Comparison of ENCODE assay signal across 1 cellular context in the genomic region with DNA sequence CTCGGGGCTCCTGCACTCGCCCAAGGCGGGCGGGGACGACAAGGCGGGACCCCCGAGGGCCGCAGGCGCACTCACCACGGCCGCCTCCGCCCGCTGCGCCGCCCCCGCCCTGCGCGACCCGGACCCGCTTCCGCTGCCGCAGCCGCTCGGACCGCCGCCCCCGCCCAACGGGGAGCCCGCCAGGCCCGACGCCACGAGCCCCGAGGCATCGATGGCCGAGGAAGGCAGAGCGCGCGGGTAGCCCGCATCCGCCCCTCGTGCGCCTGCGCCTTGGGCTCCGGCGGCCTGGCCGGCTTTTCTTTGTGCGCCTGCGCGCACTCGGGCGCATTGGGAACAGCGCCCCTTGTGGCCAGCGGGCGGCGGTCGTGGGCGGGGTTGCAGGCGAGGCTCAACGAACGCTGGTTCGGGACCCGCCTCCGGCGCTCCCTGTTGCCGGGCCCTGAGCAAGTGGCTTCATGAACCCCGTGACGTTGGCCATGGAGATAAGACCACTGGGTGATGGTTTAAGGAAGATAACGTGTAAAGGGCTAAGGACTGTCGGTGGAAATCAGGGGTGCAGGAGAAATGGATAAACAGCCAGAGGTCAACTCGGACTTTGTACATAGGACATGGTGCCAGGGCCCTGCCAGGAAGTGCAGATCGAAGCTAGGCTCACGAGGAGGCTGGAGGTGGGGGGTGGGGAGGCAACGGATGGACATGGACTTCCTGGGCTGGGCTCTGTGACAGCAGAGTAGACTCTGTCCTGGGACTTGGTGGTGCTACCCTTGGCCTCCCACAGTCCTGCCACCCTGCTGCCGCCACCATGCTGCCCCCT.
TF ChIP-seq lines count a peak whose summit lies in the region.

A gene (plus strand): TSS at position 725 of the 814 bp plus-strand sequence. CDS start 78 bp downstream, at position 803.
A gene with protein sequence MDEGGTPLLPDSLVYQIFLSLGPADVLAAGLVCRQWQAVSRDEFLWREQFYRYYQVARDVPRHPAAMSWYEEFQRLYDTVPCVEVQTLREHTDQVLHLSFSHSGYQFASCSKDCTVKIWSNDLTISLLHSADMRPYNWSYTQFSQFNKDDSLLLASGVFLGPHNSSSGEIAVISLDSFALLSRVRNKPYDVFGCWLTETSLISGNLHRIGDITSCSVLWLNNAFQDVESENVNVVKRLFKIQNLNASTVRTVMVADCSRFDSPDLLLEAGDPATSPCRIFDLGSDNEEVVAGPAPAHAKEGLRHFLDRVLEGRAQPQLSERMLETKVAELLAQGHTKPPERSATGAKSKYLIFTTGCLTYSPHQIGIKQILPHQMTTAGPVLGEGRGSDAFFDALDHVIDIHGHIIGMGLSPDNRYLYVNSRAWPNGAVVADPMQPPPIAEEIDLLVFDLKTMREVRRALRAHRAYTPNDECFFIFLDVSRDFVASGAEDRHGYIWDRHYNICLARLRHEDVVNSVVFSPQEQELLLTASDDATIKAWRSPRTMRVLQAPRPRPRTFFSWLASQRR (minus strand): TSS at position 220 of the 814 bp plus-strand sequence. CDS start 655 bp downstream, outside the sequence.

TF ChIP-seq in HepG2, 621 proteins besides CTCF, POLR2A, EP300 and RAD21 (continued from another document and continues in another):
- TF ChIP-seq, protein P1, sequence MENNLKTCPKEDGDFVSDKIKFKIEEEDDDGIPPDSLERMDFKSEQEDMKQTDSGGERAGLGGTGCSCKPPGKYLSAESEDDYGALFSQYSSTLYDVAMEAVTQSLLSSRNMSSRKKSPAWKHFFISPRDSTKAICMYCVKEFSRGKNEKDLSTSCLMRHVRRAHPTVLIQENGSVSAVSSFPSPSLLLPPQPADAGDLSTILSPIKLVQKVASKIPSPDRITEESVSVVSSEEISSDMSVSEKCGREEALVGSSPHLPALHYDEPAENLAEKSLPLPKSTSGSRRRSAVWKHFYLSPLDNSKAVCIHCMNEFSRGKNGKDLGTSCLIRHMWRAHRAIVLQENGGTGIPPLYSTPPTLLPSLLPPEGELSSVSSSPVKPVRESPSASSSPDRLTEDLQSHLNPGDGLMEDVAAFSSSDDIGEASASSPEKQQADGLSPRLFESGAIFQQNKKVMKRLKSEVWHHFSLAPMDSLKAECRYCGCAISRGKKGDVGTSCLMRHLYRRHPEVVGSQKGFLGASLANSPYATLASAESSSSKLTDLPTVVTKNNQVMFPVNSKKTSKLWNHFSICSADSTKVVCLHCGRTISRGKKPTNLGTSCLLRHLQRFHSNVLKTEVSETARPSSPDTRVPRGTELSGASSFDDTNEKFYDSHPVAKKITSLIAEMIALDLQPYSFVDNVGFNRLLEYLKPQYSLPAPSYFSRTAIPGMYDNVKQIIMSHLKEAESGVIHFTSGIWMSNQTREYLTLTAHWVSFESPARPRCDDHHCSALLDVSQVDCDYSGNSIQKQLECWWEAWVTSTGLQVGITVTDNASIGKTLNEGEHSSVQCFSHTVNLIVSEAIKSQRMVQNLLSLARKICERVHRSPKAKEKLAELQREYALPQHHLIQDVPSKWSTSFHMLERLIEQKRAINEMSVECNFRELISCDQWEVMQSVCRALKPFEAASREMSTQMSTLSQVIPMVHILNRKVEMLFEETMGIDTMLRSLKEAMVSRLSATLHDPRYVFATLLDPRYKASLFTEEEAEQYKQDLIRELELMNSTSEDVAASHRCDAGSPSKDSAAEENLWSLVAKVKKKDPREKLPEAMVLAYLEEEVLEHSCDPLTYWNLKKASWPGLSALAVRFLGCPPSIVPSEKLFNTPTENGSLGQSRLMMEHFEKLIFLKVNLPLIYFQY (CRISPR knock-in tag; IDR thresholded peaks at IDR 0.05; ENCODE audit: borderline replicate concordance): peak; percentile 59; the same call in 1 of the 2 replicates
- TF ChIP-seq HCFC1 (IDR thresholded peaks at IDR 0.05; ENCODE audit: low read depth, low read length) (peak; percentile 56), NFYB (CRISPR knock-in tag; IDR thresholded peaks at IDR 0.05) (no peak), NR2F1 (CRISPR knock-in tag; IDR thresholded peaks at IDR 0.05) (peak in 1 of 2 experiments; percentile 87; a peak in 2 of 4 replicates), FOXC1 (CRISPR knock-in tag; IDR thresholded peaks at IDR 0.05; ENCODE audit: borderline replicate concordance) (peak; percentile 67; the same call in 1 of the 2 replicates), HNF4G (IDR thresholded peaks at IDR 0.05; ENCODE audit: borderline replicate concordance, low read depth, low read length) (peak; percentile 69; the same call in 1 of the 2 replicates), HNF4G (CRISPR knock-in tag; IDR thresholded peaks at IDR 0.05; ENCODE audit: borderline replicate concordance, low read depth) (no peak), KMT2A (CRISPR knock-in tag; IDR thresholded peaks at IDR 0.05) (peak; percentile 70), ZBTB20 (CRISPR knock-in tag; IDR thresholded peaks at IDR 0.05; ENCODE audit: borderline replicate concordance, low read depth) (no peak), FOXK2 (IDR thresholded peaks at IDR 0.05) (peak; percentile 57; the same call in 1 of the 2 replicates), GATAD2A (CRISPR knock-in tag; IDR thresholded peaks at IDR 0.05) (peak; percentile 49; the same call in 1 of the 2 replicates), KDM1A (CRISPR knock-in tag; IDR thresholded peaks at IDR 0.05) (peak; percentile 36; the same call in 1 of the 2 replicates), ZNF24 (IDR thresholded peaks at IDR 0.05) (no peak), ZNF615 (CRISPR knock-in tag; IDR thresholded peaks at IDR 0.05; ENCODE audit: borderline replicate concordance) (no peak), YY1 (IDR thresholded peaks at IDR 0.05; ENCODE audit: insufficient read depth, insufficient replicate concordance, low read depth, low read length) (peak; percentile 87), NFKBIZ (CRISPR knock-in tag; IDR thresholded peaks at IDR 0.05) (0 out of 2 replicates have a peak, but pooled peaks have one; percentile 47), EHMT2 (IDR thresholded peaks at IDR 0.05; ENCODE audit: borderline replicate concordance, low read depth, low read length) (peak; percentile 43; the same call in 1 of the 2 replicates), AGO1 (IDR thresholded peaks at IDR 0.05; ENCODE audit: low read depth, low read length, poor library complexity, severe bottlenecking) (peak; percentile 79), TARDBP (CRISPR knock-in tag; IDR thresholded peaks at IDR 0.05) (peak; percentile 16; the same call in 1 of the 2 replicates)
- TF ChIP-seq, protein P2, sequence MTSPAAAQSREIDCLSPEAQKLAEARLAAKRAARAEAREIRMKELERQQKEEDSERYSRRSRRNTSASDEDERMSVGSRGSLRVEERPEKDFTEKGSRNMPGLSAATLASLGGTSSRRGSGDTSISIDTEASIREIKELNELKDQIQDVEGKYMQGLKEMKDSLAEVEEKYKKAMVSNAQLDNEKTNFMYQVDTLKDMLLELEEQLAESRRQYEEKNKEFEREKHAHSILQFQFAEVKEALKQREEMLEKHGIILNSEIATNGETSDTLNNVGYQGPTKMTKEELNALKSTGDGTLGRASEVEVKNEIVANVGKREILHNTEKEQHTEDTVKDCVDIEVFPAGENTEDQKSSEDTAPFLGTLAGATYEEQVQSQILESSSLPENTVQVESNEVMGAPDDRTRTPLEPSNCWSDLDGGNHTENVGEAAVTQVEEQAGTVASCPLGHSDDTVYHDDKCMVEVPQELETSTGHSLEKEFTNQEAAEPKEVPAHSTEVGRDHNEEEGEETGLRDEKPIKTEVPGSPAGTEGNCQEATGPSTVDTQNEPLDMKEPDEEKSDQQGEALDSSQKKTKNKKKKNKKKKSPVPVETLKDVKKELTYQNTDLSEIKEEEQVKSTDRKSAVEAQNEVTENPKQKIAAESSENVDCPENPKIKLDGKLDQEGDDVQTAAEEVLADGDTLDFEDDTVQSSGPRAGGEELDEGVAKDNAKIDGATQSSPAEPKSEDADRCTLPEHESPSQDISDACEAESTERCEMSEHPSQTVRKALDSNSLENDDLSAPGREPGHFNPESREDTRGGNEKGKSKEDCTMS (CRISPR knock-in tag; conservative IDR thresholded peaks at IDR 0.05): no peak
- TF ChIP-seq, protein P3, sequence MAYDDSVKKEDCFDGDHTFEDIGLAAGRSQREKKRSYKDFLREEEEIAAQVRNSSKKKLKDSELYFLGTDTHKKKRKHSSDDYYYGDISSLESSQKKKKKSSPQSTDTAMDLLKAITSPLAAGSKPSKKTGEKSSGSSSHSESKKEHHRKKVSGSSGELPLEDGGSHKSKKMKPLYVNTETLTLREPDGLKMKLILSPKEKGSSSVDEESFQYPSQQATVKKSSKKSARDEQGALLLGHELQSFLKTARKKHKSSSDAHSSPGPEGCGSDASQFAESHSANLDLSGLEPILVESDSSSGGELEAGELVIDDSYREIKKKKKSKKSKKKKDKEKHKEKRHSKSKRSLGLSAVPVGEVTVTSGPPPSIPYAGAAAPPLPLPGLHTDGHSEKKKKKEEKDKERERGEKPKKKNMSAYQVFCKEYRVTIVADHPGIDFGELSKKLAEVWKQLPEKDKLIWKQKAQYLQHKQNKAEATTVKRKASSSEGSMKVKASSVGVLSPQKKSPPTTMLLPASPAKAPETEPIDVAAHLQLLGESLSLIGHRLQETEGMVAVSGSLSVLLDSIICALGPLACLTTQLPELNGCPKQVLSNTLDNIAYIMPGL (CRISPR knock-in tag; IDR thresholded peaks at IDR 0.05; ENCODE audit: borderline replicate concordance in 1 of 2, low read depth in 1 of 2): peak in 1 of 2 experiments; percentile 87; a peak in 3 of 4 replicates
- TF ChIP-seq, protein P4, sequence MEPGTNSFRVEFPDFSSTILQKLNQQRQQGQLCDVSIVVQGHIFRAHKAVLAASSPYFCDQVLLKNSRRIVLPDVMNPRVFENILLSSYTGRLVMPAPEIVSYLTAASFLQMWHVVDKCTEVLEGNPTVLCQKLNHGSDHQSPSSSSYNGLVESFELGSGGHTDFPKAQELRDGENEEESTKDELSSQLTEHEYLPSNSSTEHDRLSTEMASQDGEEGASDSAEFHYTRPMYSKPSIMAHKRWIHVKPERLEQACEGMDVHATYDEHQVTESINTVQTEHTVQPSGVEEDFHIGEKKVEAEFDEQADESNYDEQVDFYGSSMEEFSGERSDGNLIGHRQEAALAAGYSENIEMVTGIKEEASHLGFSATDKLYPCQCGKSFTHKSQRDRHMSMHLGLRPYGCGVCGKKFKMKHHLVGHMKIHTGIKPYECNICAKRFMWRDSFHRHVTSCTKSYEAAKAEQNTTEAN (CRISPR knock-in tag; conservative IDR thresholded peaks at IDR 0.05): no peak
- TF ChIP-seq, protein P5, sequence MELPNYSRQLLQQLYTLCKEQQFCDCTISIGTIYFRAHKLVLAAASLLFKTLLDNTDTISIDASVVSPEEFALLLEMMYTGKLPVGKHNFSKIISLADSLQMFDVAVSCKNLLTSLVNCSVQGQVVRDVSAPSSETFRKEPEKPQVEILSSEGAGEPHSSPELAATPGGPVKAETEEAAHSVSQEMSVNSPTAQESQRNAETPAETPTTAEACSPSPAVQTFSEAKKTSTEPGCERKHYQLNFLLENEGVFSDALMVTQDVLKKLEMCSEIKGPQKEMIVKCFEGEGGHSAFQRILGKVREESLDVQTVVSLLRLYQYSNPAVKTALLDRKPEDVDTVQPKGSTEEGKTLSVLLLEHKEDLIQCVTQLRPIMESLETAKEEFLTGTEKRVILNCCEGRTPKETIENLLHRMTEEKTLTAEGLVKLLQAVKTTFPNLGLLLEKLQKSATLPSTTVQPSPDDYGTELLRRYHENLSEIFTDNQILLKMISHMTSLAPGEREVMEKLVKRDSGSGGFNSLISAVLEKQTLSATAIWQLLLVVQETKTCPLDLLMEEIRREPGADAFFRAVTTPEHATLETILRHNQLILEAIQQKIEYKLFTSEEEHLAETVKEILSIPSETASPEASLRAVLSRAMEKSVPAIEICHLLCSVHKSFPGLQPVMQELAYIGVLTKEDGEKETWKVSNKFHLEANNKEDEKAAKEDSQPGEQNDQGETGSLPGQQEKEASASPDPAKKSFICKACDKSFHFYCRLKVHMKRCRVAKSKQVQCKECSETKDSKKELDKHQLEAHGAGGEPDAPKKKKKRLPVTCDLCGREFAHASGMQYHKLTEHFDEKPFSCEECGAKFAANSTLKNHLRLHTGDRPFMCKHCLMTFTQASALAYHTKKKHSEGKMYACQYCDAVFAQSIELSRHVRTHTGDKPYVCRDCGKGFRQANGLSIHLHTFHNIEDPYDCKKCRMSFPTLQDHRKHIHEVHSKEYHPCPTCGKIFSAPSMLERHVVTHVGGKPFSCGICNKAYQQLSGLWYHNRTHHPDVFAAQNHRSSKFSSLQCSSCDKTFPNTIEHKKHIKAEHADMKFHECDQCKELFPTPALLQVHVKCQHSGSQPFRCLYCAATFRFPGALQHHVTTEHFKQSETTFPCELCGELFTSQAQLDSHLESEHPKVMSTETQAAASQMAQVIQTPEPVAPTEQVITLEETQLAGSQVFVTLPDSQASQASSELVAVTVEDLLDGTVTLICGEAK (IDR thresholded peaks at IDR 0.05): no peak
- TF ChIP-seq, protein P5 (CRISPR knock-in tag; IDR thresholded peaks at IDR 0.05): peak; percentile 72; the same call in 1 of the 2 replicates
- TF ChIP-seq, protein P6, sequence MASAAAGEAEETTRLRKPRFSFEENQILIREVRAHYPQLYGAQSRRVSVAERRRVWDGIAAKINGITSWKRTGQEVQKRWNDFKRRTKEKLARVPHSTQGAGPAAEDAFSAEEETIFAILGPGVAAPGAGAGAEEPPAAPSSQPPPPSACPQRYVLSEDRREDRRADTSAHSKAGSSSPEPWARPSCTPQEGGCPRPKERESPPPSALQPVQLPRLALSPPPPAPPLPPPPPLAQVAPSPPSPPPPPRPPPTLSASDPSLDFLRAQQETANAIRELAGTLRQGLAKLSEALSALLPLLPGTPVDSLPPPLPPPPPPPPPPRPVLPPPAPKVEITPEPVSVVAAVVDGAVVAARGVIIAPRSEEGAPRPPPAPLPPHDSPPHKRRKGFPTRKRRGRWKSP (CRISPR knock-in tag; IDR thresholded peaks at IDR 0.05): 0 out of 2 replicates have a peak, but pooled peaks have one; percentile 29
